ENCODE assay signal across 10 cellular contexts in genomic region chr1:24910751-24911650, GRCh38. TPM values are rescaled to one million over a fixed set of nuclear protein-coding genes. Genes with fewer than 3 reads are reported as not detected.
A peak's percentile ranks its signal among the peaks of the same experiment; 100 is the strongest.
DNase-seq lines count a peak whose midpoint lies in the region; ATAC-seq and TF ChIP-seq lines count a peak whose summit lies in the region.
"Had no signal": no experiment of that assay in that cellular context is flagged by ENCODE, and none has a peak within 500 bp of the region (broad histone marks: within the 10 kb centered on the region; RNA-seq: fewer than 3 reads in every experiment).

No MANE protein-coding gene starts in this region.

- H3K4me3 ChIP-seq in SJSA1, result no peak overlapping the region
- no peak overlapping the region for H3K4me3 ChIP-seq in muscle layer of duodenum (ENCODE audit: low read depth in 1 of 2, low read length in 2 of 2)
- no peak overlapping the region for H3K4me3 ChIP-seq in WERI-Rb-1 (ENCODE audit: low read depth, low read length)
- H3K4me3 ChIP-seq: BLaER1, sigmoid colon had no signal

- H3K27ac ChIP-seq in SJSA1 (peak overlapping the region; percentile 46), muscle layer of duodenum (ENCODE audit: low read length) (peak overlapping the region; percentile 45), WERI-Rb-1 (no peak overlapping the region)
- H3K27ac ChIP-seq: BLaER1, sigmoid colon had no signal

- ATAC-seq in GM18861 (IDR thresholded peaks at IDR 0.05; ENCODE audit: unreplicated experiment), result no peak

- no peaks in the 10 kb centered on the region for H3K27me3 ChIP-seq in SJSA1 (replicated peaks)
- H3K27me3 ChIP-seq in muscle layer of duodenum (ENCODE audit: low read depth, low read length), result no peaks in the 10 kb centered on the region
- no peaks in the 10 kb centered on the region for H3K27me3 ChIP-seq in WERI-Rb-1 (ENCODE audit: insufficient read depth, low read depth, severe bottlenecking)
- H3K27me3 ChIP-seq: sigmoid colon had no signal

- H3K9me3 ChIP-seq in SJSA1 (replicated peaks) (no peaks in the 10 kb centered on the region), muscle layer of duodenum (ENCODE audit: control insufficient read depth in 1 of 2, low read length in 2 of 2) (no peaks in the 10 kb centered on the region), WERI-Rb-1 (ENCODE audit: severe bottlenecking) (no peaks in the 10 kb centered on the region)
- H3K9me3 ChIP-seq: sigmoid colon had no signal

- TF ChIP-seq CTCF in WERI-Rb-1 (IDR thresholded peaks at IDR 0.05; ENCODE audit: low read depth, low read length), result no peak

- DNase-seq in AG08396 (ENCODE audit: low spot score), result peak; percentile 72
- DNase-seq in SJSA1 (ENCODE audit: low read depth in 1 of 2, low spot score in 2 of 2), result peak; percentile 83 to 84
- peak; percentile 77 for DNase-seq in activated naive CD4-positive, alpha-beta T cell treated with Interleukin-2 at 50 U/mL for 16 hours
- no peak for DNase-seq in WERI-Rb-1
- DNase-seq in cerebellum (ENCODE audit: low spot score), result no peak
- DNase-seq in superior temporal gyrus (ENCODE audit: extremely low spot score), result no peak
- DNase-seq: sigmoid colon had no signal

- H3K4me1 ChIP-seq in SJSA1 (replicated peaks) (peaks cover 57% of the 10 kb centered on the region), muscle layer of duodenum (ENCODE audit: control insufficient read depth in 1 of 2, insufficient read depth in 2 of 2, low read length in 2 of 2) (no peaks in the 10 kb centered on the region)

- H3K36me3 ChIP-seq in SJSA1 (peaks cover 67% of the 10 kb centered on the region), muscle layer of duodenum (ENCODE audit: control insufficient read depth in 1 of 2, insufficient read depth in 2 of 2, low read length in 2 of 2) (no peaks in the 10 kb centered on the region), WERI-Rb-1 (no peaks in the 10 kb centered on the region; the same call in 1 of the 2 replicates)
- H3K36me3 ChIP-seq: BLaER1, sigmoid colon had no signal

RNA-seq across cellular contexts. Expression of gene RUNX3, which starts 19.1 kb away (rescaled TPM):
- 7.3 and 8.8 TPM in 2 replicates for total RNA-seq in SJSA1 (2014; rRNA removed; shearing (Covaris generic))
- total RNA-seq in cerebellum, result not detected

Comparison
In these comparisons a context has a peak if more than half of its experiments do, and no peak if none do; other contexts are left out.
1. DNase-seq: peak in AG08396 (single experiment), SJSA1 (2 of 2) and activated naive CD4-positive, alpha-beta T cell treated with Interleukin-2 at 50 U/mL for 16 hours (single experiment); none in WERI-Rb-1 (single experiment), cerebellum (single experiment) and superior temporal gyrus (single experiment).